In the genomic region with DNA sequence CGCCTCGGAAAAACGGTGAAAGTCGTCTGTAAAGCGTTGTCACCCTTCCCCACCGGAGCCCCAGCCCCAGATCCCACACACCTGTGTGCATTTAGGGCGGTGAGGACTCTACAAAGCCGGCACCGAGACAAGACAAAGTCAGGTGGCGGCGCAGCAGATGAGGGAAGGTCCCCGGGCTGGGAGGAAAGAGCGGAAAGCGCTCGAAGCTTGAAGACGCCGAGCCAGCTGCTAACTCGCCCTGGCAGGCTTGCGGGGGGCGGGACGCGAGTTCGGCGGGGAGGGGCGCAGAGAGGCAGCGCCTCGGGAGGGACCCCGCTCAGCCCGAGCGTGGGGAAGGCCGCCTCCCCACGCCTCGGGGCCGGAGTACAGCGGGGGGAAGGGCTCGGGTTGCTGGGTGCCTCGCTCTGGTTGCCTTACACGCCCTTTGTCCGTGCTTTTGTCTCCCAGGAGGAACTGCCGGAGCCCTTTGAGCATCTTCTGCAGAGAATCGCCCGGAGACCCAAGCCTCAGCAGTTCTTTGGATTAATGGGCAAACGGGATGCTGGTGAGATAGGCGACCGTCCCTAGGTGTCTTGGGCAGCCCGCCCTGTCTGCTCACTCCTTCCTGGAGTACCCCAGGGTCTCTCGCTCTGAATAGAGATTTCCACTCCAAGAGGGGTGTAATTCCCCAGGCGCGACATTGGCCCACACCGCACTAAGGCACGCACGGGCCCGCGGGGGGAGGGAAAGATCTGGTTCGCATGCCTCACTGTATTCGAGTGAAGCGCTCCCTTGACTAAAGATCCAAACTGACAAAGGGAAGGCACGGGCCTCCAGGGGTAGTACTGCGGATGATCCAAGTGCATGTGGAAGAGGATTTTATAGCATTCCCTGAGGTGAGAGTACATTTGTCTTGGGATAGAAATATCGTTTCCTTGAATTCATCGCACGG, we compare ENCODE assay signal across 12 cellular contexts. TPM values are rescaled to one million over a fixed set of nuclear protein-coding genes. Genes with fewer than 3 reads are reported as not detected.
DNase-seq lines count a peak whose midpoint lies in the region; TF ChIP-seq lines count a peak whose summit lies in the region.
"Had no signal": no experiment of that assay in that cellular context is flagged by ENCODE, and none has a peak within 500 bp of the region (broad histone marks: within the 10 kb centered on the region; RNA-seq: fewer than 3 reads in every experiment).

No MANE protein-coding gene starts in this region.

- 2% methylated on average over 59 of the region's 62 CpGs for WGBS in mesenchymal stem cell

- intact Hi-C loops in ascending aorta (cut with DNase I), result no loop called here

- H3K79me1 ChIP-seq in mesenchymal stem cell (replicated peaks; ENCODE audit: low read length, poor library complexity, severe bottlenecking), result no peaks in the 10 kb centered on the region

- peak overlapping the region; percentile 10 for H3K4me3 Mint-ChIP-seq in activated T-cell treated with anti-CD3 and anti-CD28 coated beads, Interleukin-2, amount 50 U/mL, for 24 hours

- peaks cover 20% of the 10 kb centered on the region for H3K4me1 Mint-ChIP-seq in activated T-cell treated with anti-CD3 and anti-CD28 coated beads, Interleukin-2, amount 50 U/mL, for 24 hours (ENCODE audit: low read depth)

- H2BK12ac ChIP-seq in mesenchymal stem cell (ENCODE audit: low read length in 2 of 2), result no peak overlapping the region

- H3K4me3 ChIP-seq in ascending aorta (peak overlapping the region; percentile 26 to 43), mesenchymal stem cell (ENCODE audit: insufficient read depth in 1 of 2, low read depth in 1 of 2, low read length in 2 of 2) (peak overlapping the region; percentile 16 to 30), stomach smooth muscle (ENCODE audit: low read length in 2 of 2) (peak overlapping the region; percentile 54 to 60)
- H3K4me3 ChIP-seq: PC-9 had no signal

- no peaks in the 10 kb centered on the region for H3K9me3 Mint-ChIP-seq in activated T-cell treated with anti-CD3 and anti-CD28 coated beads, Interleukin-2, amount 50 U/mL, for 24 hours

- H3K4me1 ChIP-seq in ascending aorta (no peaks in the 10 kb centered on the region), mesenchymal stem cell (ENCODE audit: control insufficient read depth, insufficient read depth, low read depth, low read length) (peaks cover 20% of the 10 kb centered on the region), stomach smooth muscle (ENCODE audit: control insufficient read depth, insufficient read depth, low read length) (peaks cover 8% of the 10 kb centered on the region)

- H3K27ac ChIP-seq in ascending aorta, result no peak overlapping the region
- no peak overlapping the region for H3K27ac ChIP-seq in mesenchymal stem cell (ENCODE audit: low read length, poor library complexity, severe bottlenecking)
- H3K27ac ChIP-seq in stomach smooth muscle (ENCODE audit: low read length), result no peak overlapping the region
- H3K27ac ChIP-seq: PC-9 had no signal

- peaks cover 67% of the 10 kb centered on the region for H3K27me3 Mint-ChIP-seq in activated T-cell treated with anti-CD3 and anti-CD28 coated beads, Interleukin-2, amount 50 U/mL, for 24 hours

- H3K36me3 ChIP-seq in ascending aorta, result no peaks in the 10 kb centered on the region
- H3K36me3 ChIP-seq in mesenchymal stem cell (ENCODE audit: control insufficient read depth in 1 of 2, insufficient read depth in 2 of 2, low read depth in 1 of 2, low read length in 2 of 2), result no peaks in the 10 kb centered on the region
- no peaks in the 10 kb centered on the region for H3K36me3 ChIP-seq in stomach smooth muscle (ENCODE audit: control insufficient read depth in 2 of 2, insufficient read depth in 2 of 2, low read length in 2 of 2)

- no peak overlapping the region for H2AFZ ChIP-seq in mesenchymal stem cell (ENCODE audit: low read depth, low read length)
- H2AFZ ChIP-seq: PC-9 had no signal

- H3K23ac ChIP-seq in mesenchymal stem cell (ENCODE audit: low read length in 2 of 2), result no peak overlapping the region

- H4K8ac ChIP-seq in mesenchymal stem cell (ENCODE audit: low read length), result no peak overlapping the region

- H2BK5ac ChIP-seq in mesenchymal stem cell (ENCODE audit: low read depth, low read length, poor library complexity, severe bottlenecking), result no peak overlapping the region

- H2BK120ac ChIP-seq in mesenchymal stem cell (ENCODE audit: low read depth, low read length), result no peak overlapping the region

- peak; percentile 30 for DNase-seq in activated T-cell treated with anti-CD3 and anti-CD28 coated beads, Interleukin-2, amount 50 U/mL, for 24 hours
- DNase-seq in activated T-cell treated with anti-CD3 and anti-CD28 coated beads, Interleukin-2, amount 50 U/mL, for 1 hour, result no peak
- DNase-seq in ascending aorta (ENCODE audit: low spot score in 2 of 2) (no peak), mesenchymal stem cell (no peak), UCSD-AML1 (lab: John Stamatoyannopoulos, UW; ENCODE audit: unreplicated experiment) (no peak), COLO668 (lab: John Stamatoyannopoulos, UW; ENCODE audit: unreplicated experiment) (no peak), Ammon's horn (ENCODE audit: low spot score) (no peak)
- DNase-seq: KBM-7, PC-9 had no signal

- no peaks in the 10 kb centered on the region for H3K36me3 Mint-ChIP-seq in activated T-cell treated with anti-CD3 and anti-CD28 coated beads, Interleukin-2, amount 50 U/mL, for 24 hours (ENCODE audit: low read depth)

- no peak overlapping the region for H3K18ac ChIP-seq in mesenchymal stem cell (ENCODE audit: low read depth in 1 of 2, low read length in 2 of 2)

- H3K4me2 ChIP-seq in mesenchymal stem cell (ENCODE audit: low read length, poor library complexity, severe bottlenecking), result no peak overlapping the region
- H3K4me2 ChIP-seq: PC-9 had no signal

- H3K9me3 ChIP-seq in ascending aorta (no peaks in the 10 kb centered on the region), mesenchymal stem cell (ENCODE audit: control insufficient read depth, low read length) (no peaks in the 10 kb centered on the region), stomach smooth muscle (ENCODE audit: control insufficient read depth in 2 of 2, low read length in 2 of 2) (no peaks in the 10 kb centered on the region)

- H2BK15ac ChIP-seq in mesenchymal stem cell (ENCODE audit: low read depth, poor library complexity, severe bottlenecking), result no peak overlapping the region

- H2AK5ac ChIP-seq in mesenchymal stem cell (ENCODE audit: low read length, severe bottlenecking), result no peak overlapping the region

- H4K91ac ChIP-seq in mesenchymal stem cell (ENCODE audit: low read length), result no peak overlapping the region

- H3K9ac ChIP-seq in mesenchymal stem cell (ENCODE audit: low read length) (no peak overlapping the region), stomach smooth muscle (ENCODE audit: low read length in 2 of 2) (no peak overlapping the region)

- no peak for TF ChIP-seq CTCF in ascending aorta (IDR thresholded peaks at IDR 0.05)

- no peak overlapping the region for H3K27ac Mint-ChIP-seq in activated T-cell treated with anti-CD3 and anti-CD28 coated beads, Interleukin-2, amount 50 U/mL, for 24 hours

- H3K14ac ChIP-seq in mesenchymal stem cell (ENCODE audit: low read length in 2 of 2), result no peak overlapping the region

- H3K4ac ChIP-seq in mesenchymal stem cell (ENCODE audit: low read depth in 1 of 2, low read length in 2 of 2), result no peak overlapping the region

- H3K27me3 ChIP-seq in ascending aorta (no peaks in the 10 kb centered on the region), mesenchymal stem cell (ENCODE audit: control insufficient read depth in 1 of 2, insufficient read depth in 1 of 2, low read length in 2 of 2) (peaks cover 46% of the 10 kb centered on the region in 2 experiments), stomach smooth muscle (ENCODE audit: control insufficient read depth in 1 of 2, insufficient read depth in 2 of 2, low read length in 2 of 2) (peaks cover 19 to 42% of the 10 kb centered on the region in 2 donors)

RNA-seq across cellular contexts. Expression of a gene that starts 1.7 kb away (rescaled TPM):
- total RNA-seq in ascending aorta, result not detected
- polyA plus RNA-seq in mesenchymal stem cell (2013, experiment 1 of 2), result not detected
- not detected for polyA plus RNA-seq in mesenchymal stem cell (2013, experiment 2 of 2)
- total RNA-seq: mononuclear cell, PC-9 had no signal
- polyA plus RNA-seq: BJ had no signal
